24 cellular contexts compared by ENCODE assay signal in the genomic region with DNA sequence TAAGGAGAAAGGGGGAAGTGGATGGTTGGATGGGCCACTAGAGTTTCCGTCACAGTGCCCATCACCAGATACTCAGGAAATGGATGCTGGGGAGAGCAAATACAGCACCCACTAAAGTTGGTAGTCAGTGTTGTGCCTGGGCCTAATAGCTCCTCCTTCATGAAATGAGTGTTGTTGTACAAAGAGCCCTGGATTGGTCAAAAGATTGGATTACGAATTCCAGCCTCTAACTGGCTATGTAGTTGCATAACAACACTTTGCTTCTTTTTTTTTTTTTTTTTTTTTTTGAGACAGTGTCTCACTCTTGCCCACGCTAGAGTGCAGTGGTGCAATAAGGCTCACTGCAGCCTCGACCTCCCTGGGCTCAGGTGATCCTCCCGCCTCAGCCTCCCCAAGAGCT. TPM values are rescaled to one million over a fixed set of nuclear protein-coding genes. Genes with fewer than 3 reads are reported as not detected.
DNase-seq lines count a peak whose midpoint lies in the region; ATAC-seq lines count a peak whose summit lies in the region.
"Had no signal": no experiment of that assay in that cellular context is flagged by ENCODE, and none has a peak within 500 bp of the region (broad histone marks: within the 10 kb centered on the region; RNA-seq: fewer than 3 reads in every experiment).

No MANE protein-coding gene starts in this region.

- H3K27ac Mint-ChIP-seq in activated naive CD8-positive, alpha-beta T cell treated with anti-CD3 and anti-CD28 coated beads, Interleukin-2, amount 10 ng/mL, durations not matched to agents 7 days and 5 days, result peak overlapping the region; percentile 42
- no peak overlapping the region for H3K27ac Mint-ChIP-seq in activated naive CD8-positive, alpha-beta T cell treated with anti-CD3 and anti-CD28 coated beads, Interleukin-2, amount 50 U/mL, for 24 hours
- H3K27ac Mint-ChIP-seq: nephron progenitor cell; stimulated activated memory B cell treated with anti-CD40 and anti-IgM and Interleukin-4, amounts not matched to agents 10 μg/mL and 1 μg/mL and 100 μg/mL, for 72 hours had no signal

- no peak for DNase-seq in activated naive CD8-positive, alpha-beta T cell treated with anti-CD3 and anti-CD28 coated beads, Interleukin-2, amount 10 ng/mL, durations not matched to agents 7 days and 5 days
- no peak for DNase-seq in activated naive CD8-positive, alpha-beta T cell treated with anti-CD3 and anti-CD28 coated beads, Interleukin-2, amount 50 U/mL, for 24 hours
- DNase-seq in RPMI7951 (ENCODE audit: low read depth), result peak; percentile 35
- peak; percentile 65 for DNase-seq in fibroblast of peridontal ligament (ENCODE audit: extremely low read depth)
- no peak for DNase-seq in posterior cingulate gyrus
- DNase-seq in H7, result no peak
- no peak for DNase-seq in stimulated activated CD8-positive, alpha-beta memory T cell treated with anti-CD3 and anti-CD28 coated beads, Interleukin-4, amount 100 ng/mL, for 48 hours
- DNase-seq: 8988T; activated CD4-positive, alpha-beta T cell treated with anti-CD3 and anti-CD28 coated beads for 4 hours; activated gamma-delta T cell; activated T-cell treated with anti-CD3 and anti-CD28 coated beads, Interleukin-2, amount 50 U/mL, for 1 hour; BE2C; body of pancreas; gastrocnemius medialis; Kasumi-1; NCI-H510A; nephron progenitor cell; pancreas; right cardiac atrium; stimulated activated CD4-positive, alpha-beta T cell treated with anti-CD3 and anti-CD28 coated beads, Interleukin-4, amount 100 ng/mL, for 1 hour; T-helper 2 cell had no signal

- H3K9me3 Mint-ChIP-seq in activated naive CD8-positive, alpha-beta T cell treated with anti-CD3 and anti-CD28 coated beads, Interleukin-2, amount 10 ng/mL, durations not matched to agents 7 days and 5 days, result no peaks in the 10 kb centered on the region
- no peaks in the 10 kb centered on the region for H3K9me3 Mint-ChIP-seq in activated naive CD8-positive, alpha-beta T cell treated with anti-CD3 and anti-CD28 coated beads, Interleukin-2, amount 50 U/mL, for 24 hours
- H3K9me3 Mint-ChIP-seq: nephron progenitor cell had no signal

- H3K4me3 Mint-ChIP-seq in activated naive CD8-positive, alpha-beta T cell treated with anti-CD3 and anti-CD28 coated beads, Interleukin-2, amount 10 ng/mL, durations not matched to agents 7 days and 5 days, result no peak overlapping the region
- no peak overlapping the region for H3K4me3 Mint-ChIP-seq in activated naive CD8-positive, alpha-beta T cell treated with anti-CD3 and anti-CD28 coated beads, Interleukin-2, amount 50 U/mL, for 24 hours
- H3K4me3 Mint-ChIP-seq: nephron progenitor cell; stimulated activated memory B cell treated with anti-CD40 and anti-IgM and Interleukin-4, amounts not matched to agents 10 μg/mL and 1 μg/mL and 100 μg/mL, for 72 hours had no signal

- POLR2A ChIA-PET in activated naive CD8-positive, alpha-beta T cell treated with anti-CD3 and anti-CD28 coated beads, Interleukin-2, amount 10 ng/mL, durations not matched to agents 7 days and 5 days (lab: Charles Lee), result no interaction called here

- no peaks in the 10 kb centered on the region for H3K4me1 Mint-ChIP-seq in activated naive CD8-positive, alpha-beta T cell treated with anti-CD3 and anti-CD28 coated beads, Interleukin-2, amount 10 ng/mL, durations not matched to agents 7 days and 5 days
- H3K4me1 Mint-ChIP-seq in activated naive CD8-positive, alpha-beta T cell treated with anti-CD3 and anti-CD28 coated beads, Interleukin-2, amount 50 U/mL, for 24 hours, result no peaks in the 10 kb centered on the region

- no peak for ATAC-seq in activated naive CD8-positive, alpha-beta T cell treated with anti-CD3 and anti-CD28 coated beads, Interleukin-2, amount 10 ng/mL, durations not matched to agents 7 days and 5 days (ENCODE audit: low read depth)
- ATAC-seq in activated naive CD8-positive, alpha-beta T cell treated with anti-CD3 and anti-CD28 coated beads, Interleukin-2, amount 50 U/mL, for 24 hours, result no peak
- no peak for ATAC-seq in HG03196 (IDR thresholded peaks at IDR 0.05; ENCODE audit: unreplicated experiment)
- ATAC-seq: body of pancreas; gastrocnemius medialis; pancreas; right cardiac atrium; stimulated activated memory B cell treated with anti-CD40 and anti-IgM and Interleukin-4, amounts not matched to agents 10 μg/mL and 1 μg/mL and 100 μg/mL, for 72 hours had no signal

- intact Hi-C loops in posterior cingulate gyrus (cut with DNase I), result no loop called here

- no peaks in the 10 kb centered on the region for H3K27me3 ChIP-seq in H7 (ENCODE audit: control insufficient read depth, insufficient read depth, low read length)
- H3K27me3 ChIP-seq: body of pancreas, pancreas had no signal

- no peaks in the 10 kb centered on the region for H3K36me3 Mint-ChIP-seq in activated naive CD8-positive, alpha-beta T cell treated with anti-CD3 and anti-CD28 coated beads, Interleukin-2, amount 10 ng/mL, durations not matched to agents 7 days and 5 days
- H3K36me3 Mint-ChIP-seq in activated naive CD8-positive, alpha-beta T cell treated with anti-CD3 and anti-CD28 coated beads, Interleukin-2, amount 50 U/mL, for 24 hours (ENCODE audit: low read depth), result no peaks in the 10 kb centered on the region
- H3K36me3 Mint-ChIP-seq: stimulated activated memory B cell treated with anti-CD40 and anti-IgM and Interleukin-4, amounts not matched to agents 10 μg/mL and 1 μg/mL and 100 μg/mL, for 72 hours had no signal

- peaks cover 7% of the 10 kb centered on the region for H3K27me3 Mint-ChIP-seq in activated naive CD8-positive, alpha-beta T cell treated with anti-CD3 and anti-CD28 coated beads, Interleukin-2, amount 10 ng/mL, durations not matched to agents 7 days and 5 days
- H3K27me3 Mint-ChIP-seq in activated naive CD8-positive, alpha-beta T cell treated with anti-CD3 and anti-CD28 coated beads, Interleukin-2, amount 50 U/mL, for 24 hours, result peaks cover 17% of the 10 kb centered on the region

- no peak overlapping the region for H3K4me3 ChIP-seq in H7 (ENCODE audit: insufficient read depth, low read depth, low read length)
- H3K4me3 ChIP-seq: body of pancreas, gastrocnemius medialis, pancreas had no signal

- H3K36me3 ChIP-seq in H7 (replicated peaks; ENCODE audit: control insufficient read depth, insufficient read depth, low read length), result no peaks in the 10 kb centered on the region
- H3K36me3 ChIP-seq: BE2C, gastrocnemius medialis, pancreas had no signal

RNA-seq across cellular contexts. Expression of gene KCNG1, which starts 27.4 kb away (rescaled TPM):
- total RNA-seq in activated naive CD8-positive, alpha-beta T cell treated with anti-CD3 and anti-CD28 coated beads, Interleukin-2, amount 10 ng/mL, durations not matched to agents 7 days and 5 days, result not detected
- 7.7 and 17.9 TPM in 2 replicates for total RNA-seq in RPMI7951 (2014; rRNA removed; shearing (Covaris generic))
- total RNA-seq in H7 (2014; rRNA removed; shearing (Covaris generic)), result 116 and 174 TPM in 2 replicates
- total RNA-seq: gastrocnemius medialis, OCI-LY7 had no signal

RNA-seq across cellular contexts. Expression of gene MOCS3, which starts 36.9 kb away (rescaled TPM):
- total RNA-seq in activated naive CD8-positive, alpha-beta T cell treated with anti-CD3 and anti-CD28 coated beads, Interleukin-2, amount 10 ng/mL, durations not matched to agents 7 days and 5 days, result 1 to 10 TPM; 5.3 to 5.8 TPM
- total RNA-seq in RPMI7951 (2014; rRNA removed; shearing (Covaris generic)), result 10.1 and 12.1 TPM in 2 replicates
- 9.1 and 9.3 TPM in 2 replicates for total RNA-seq in H7 (2014; rRNA removed; shearing (Covaris generic))

RNA-seq across cellular contexts. Expression of gene DPM1, which starts 37.2 kb away (rescaled TPM):
- total RNA-seq in activated naive CD8-positive, alpha-beta T cell treated with anti-CD3 and anti-CD28 coated beads, Interleukin-2, amount 10 ng/mL, durations not matched to agents 7 days and 5 days, result 10 to 100 TPM; 48.1 to 48.9 TPM
- total RNA-seq in RPMI7951 (2014; rRNA removed; shearing (Covaris generic)), result 188 and 215 TPM in 2 replicates
- 59.2 and 60.8 TPM in 2 replicates for total RNA-seq in H7 (2014; rRNA removed; shearing (Covaris generic))

Comparison
In these comparisons a context has a peak if more than half of its experiments do, and no peak if none do; other contexts are left out.
1. DNase-seq: peak in RPMI7951 (single experiment) and fibroblast of peridontal ligament (single experiment); none in activated naive CD8-positive, alpha-beta T cell treated with anti-CD3 and anti-CD28 coated beads, Interleukin-2, amount 10 ng/mL, durations not matched to agents 7 days and 5 days (single experiment), activated naive CD8-positive, alpha-beta T cell treated with anti-CD3 and anti-CD28 coated beads, Interleukin-2, amount 50 U/mL, for 24 hours (single experiment), posterior cingulate gyrus (0 of 10), H7 (single experiment) and stimulated activated CD8-positive, alpha-beta memory T cell treated with anti-CD3 and anti-CD28 coated beads, Interleukin-4, amount 100 ng/mL, for 48 hours (single experiment).